ENCODE assay signal across 19 cellular contexts in the genomic region with DNA sequence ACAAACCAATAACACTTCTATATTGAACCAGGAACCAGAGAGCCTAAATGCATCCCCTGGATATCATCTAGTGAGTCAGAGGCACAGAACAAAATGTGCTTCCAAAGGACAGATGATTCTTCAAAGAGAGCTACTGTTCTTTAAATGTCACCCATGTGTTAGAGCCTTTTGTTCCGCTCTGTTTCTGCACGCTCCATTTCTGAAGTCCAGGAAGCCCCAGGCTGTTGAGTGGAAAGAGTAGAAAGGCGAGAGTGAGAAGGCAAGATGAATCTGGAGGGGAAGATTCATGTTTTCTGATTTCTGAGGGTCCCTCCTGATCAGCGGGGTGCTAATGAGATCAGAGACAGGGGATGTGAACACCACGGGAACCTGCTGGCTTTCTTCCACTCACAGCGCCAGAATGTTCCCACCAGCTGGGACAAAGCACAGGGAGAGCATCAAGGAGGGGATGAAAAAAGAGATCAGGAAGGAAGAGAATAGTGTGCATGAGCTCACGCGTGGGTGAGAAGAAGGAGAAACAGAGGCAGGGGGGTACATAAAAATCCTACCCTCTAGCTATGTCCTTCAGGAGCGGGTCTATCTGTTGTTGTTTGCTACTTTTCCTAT.
DNase-seq lines count a peak whose midpoint lies in the region; ATAC-seq and TF ChIP-seq lines count a peak whose summit lies in the region.
"Had no signal": no experiment of that assay in that cellular context is flagged by ENCODE, and none has a peak within 500 bp of the region (broad histone marks: within the 10 kb centered on the region; RNA-seq: fewer than 3 reads in every experiment).

No MANE protein-coding gene starts in this region.

- peak; percentile 61 to 74 for TF ChIP-seq EP300 in tibial nerve (IDR thresholded peaks at IDR 0.05)

- TF ChIP-seq CTCF in dorsolateral prefrontal cortex (IDR thresholded peaks at IDR 0.05 in 54 of 56, conservative IDR thresholded peaks at IDR 0.05 in 2 of 56; ENCODE audit: low read depth in 1 of 56, partially characterized antibody in 56 of 56) (no peak), tibial nerve (IDR thresholded peaks at IDR 0.05) (no peak)

- H3K9me3 ChIP-seq in tibial nerve, result no peaks in the 10 kb centered on the region
- H3K9me3 ChIP-seq: HAP-1, ovary had no signal

- ATAC-seq in left ventricle myocardium superior, result peak; percentile 46
- ATAC-seq: PC-3 had no signal

- intact Hi-C loops in dorsolateral prefrontal cortex (cut with DNase I) (loop anchor here in 1 of 2 donors (10.0 kb wide), 1 partner anchor 107 kb away; no protein-coding TSS in a partner anchor), left ventricle myocardium superior (cut with micrococcal nuclease) (no loop called here)

- H3K36me3 ChIP-seq in tibial nerve, result no peaks in the 10 kb centered on the region
- H3K36me3 ChIP-seq: HAP-1, ovary had no signal

- WGBS in tibial nerve, 2 donors, result 43 to 46% methylated on average over 9 of the region's 9 CpGs

- peaks cover 0 to 28% (median 0%) of the 10 kb centered on the region in 4 donors for H3K4me1 ChIP-seq in tibial nerve
- H3K4me1 ChIP-seq: HAP-1 had no signal

- DNase-seq in dorsolateral prefrontal cortex (peak in 2 of 10 donors; percentile 22 to 46), left ventricle myocardium superior (no peak), pons (ENCODE audit: low spot score) (peak; percentile 8), tibial nerve (ENCODE audit: low spot score in 2 of 2) (no peak), NCI-H2107 treated with DMSO at 0.1 percent for 48 hours (lab: John Stamatoyannopoulos, UW; ENCODE audit: unreplicated experiment) (no peak), Kasumi-1 (lab: John Stamatoyannopoulos, UW) (no peak), RKO (ENCODE audit: low spot score) (no peak)
- DNase-seq: activated CD4-positive, alpha-beta memory T cell treated with anti-CD3 and anti-CD28 coated beads, Interleukin-2, amount 10 ng/mL, durations not matched to agents 7 days and 5 days; activated naive CD4-positive, alpha-beta T cell treated with anti-CD3 and anti-CD28 coated beads for 36 hours; kidney; NCI-H1092; NCI-H1694; NCI-H2171; NCI-H526; NK-92 treated with Interleukin-12 subunit alpha and Interleukin-12 subunit beta, amount 100 ng/mL, for 24 hours; ovary; PC-3; SHP77 treated with DMSO at 0.1 percent for 48 hours had no signal

- peak overlapping the region in 55 of 59 donors; percentile 6 to 95 (median 77) for H3K27ac ChIP-seq in dorsolateral prefrontal cortex
- peak overlapping the region; percentile 46 to 91 (median 73) for H3K27ac ChIP-seq in tibial nerve
- H3K27ac ChIP-seq: ovary had no signal

- TF ChIP-seq POLR2A in tibial nerve (IDR thresholded peaks at IDR 0.05), result no peak

- peak overlapping the region in 17 of 59 donors; percentile 4 to 37 (median 19) for H3K4me3 ChIP-seq in dorsolateral prefrontal cortex
- H3K4me3 ChIP-seq in tibial nerve, result no peak overlapping the region
- H3K4me3 ChIP-seq: HAP-1, ovary had no signal

- H3K27me3 ChIP-seq in dorsolateral prefrontal cortex (no peaks in the 10 kb centered on the region), tibial nerve (no peaks in the 10 kb centered on the region)
- H3K27me3 ChIP-seq: ovary had no signal
